ENCODE assay signal across 14 cellular contexts in genomic region chr17:83192161-83192788, GRCh38.
DNase-seq lines count a peak whose midpoint lies in the region; ATAC-seq and TF ChIP-seq lines count a peak whose summit lies in the region.
"Had no signal": no experiment of that assay in that cellular context is flagged by ENCODE, and none has a peak within 500 bp of the region (broad histone marks: within the 10 kb centered on the region; RNA-seq: fewer than 3 reads in every experiment).

No MANE protein-coding gene starts in this region.

- no peak overlapping the region for H2AFZ ChIP-seq in MM.1S (ENCODE audit: low read length)

- H3K9ac ChIP-seq in MM.1S (ENCODE audit: low read length) = no peak overlapping the region

- DNase-seq in activated naive CD4-positive, alpha-beta T cell treated with anti-CD3 and anti-CD28 coated beads, Interleukin-2, amount 50 U/mL, for 72 hours (ENCODE audit: low spot score in 2 of 2) = peak; percentile 2 to 31
- no peak for DNase-seq in activated naive CD4-positive, alpha-beta T cell (lab: John Stamatoyannopoulos, UW)
- peak; percentile 63 for DNase-seq in dedifferentiated amniotic fluid mesenchymal stem cell (ENCODE audit: extremely low spot score)
- DNase-seq in myocyte (ENCODE audit: low read depth) = peak; percentile 70
- DNase-seq in uterus = peak; percentile 11 to 12
- DNase-seq in HuH-7 (ENCODE audit: low spot score) = no peak
- no peak for DNase-seq in Ammon's horn (ENCODE audit: low spot score)
- DNase-seq in MM.1S = no peak
- DNase-seq: C1 segment of cervical spinal cord; NCI-H1048; stimulated activated CD4-positive, alpha-beta T cell treated with anti-CD3 and anti-CD28 coated beads, Interleukin-4, amount 100 ng/mL, for 1 hour had no signal

- no peak overlapping the region for H3K27ac ChIP-seq in uterus
- H3K27ac ChIP-seq in MM.1S (ENCODE audit: low read length) = no peak overlapping the region

- H3K36me3 Mint-ChIP-seq in activated naive CD4-positive, alpha-beta T cell treated with anti-CD3 and anti-CD28 coated beads, Interleukin-2, amount 50 U/mL, for 72 hours = no peaks in the 10 kb centered on the region
- H3K36me3 Mint-ChIP-seq: T-cell had no signal

- no peak overlapping the region for H3K4me2 ChIP-seq in MM.1S (ENCODE audit: low read depth, low read length)

- H3K4me1 ChIP-seq in uterus = no peaks in the 10 kb centered on the region
- H3K4me1 ChIP-seq in MM.1S (ENCODE audit: low read length) = peaks cover 4% of the 10 kb centered on the region

- ATAC-seq in activated naive CD4-positive, alpha-beta T cell treated with anti-CD3 and anti-CD28 coated beads, Interleukin-2, amount 50 U/mL, for 72 hours = no peak
- ATAC-seq: naive thymus-derived CD8-positive, alpha-beta T cell had no signal

- H3F3A ChIP-seq in MM.1S (ENCODE audit: insufficient read depth, low read length) = no peaks in the 10 kb centered on the region; the same call in 1 of the 2 replicates

- H3K4me3 ChIP-seq in uterus = no peak overlapping the region
- no peak overlapping the region for H3K4me3 ChIP-seq in MM.1S (ENCODE audit: low read length)
- H3K4me3 ChIP-seq: thoracic aorta had no signal

- TF ChIP-seq POLR2A in uterus (IDR thresholded peaks at IDR 0.05) = no peak

- no peaks in the 10 kb centered on the region for H3K79me2 ChIP-seq in MM.1S (ENCODE audit: low read length)

- no peak overlapping the region for H3K27ac Mint-ChIP-seq in activated naive CD4-positive, alpha-beta T cell treated with anti-CD3 and anti-CD28 coated beads, Interleukin-2, amount 50 U/mL, for 72 hours
- H3K27ac Mint-ChIP-seq: T-cell had no signal

- intact Hi-C loops in uterus (cut with DNase I; ENCODE audit: low total_unique reads) = no loop called here

- no peaks in the 10 kb centered on the region for H3K9me3 Mint-ChIP-seq in activated naive CD4-positive, alpha-beta T cell treated with anti-CD3 and anti-CD28 coated beads, Interleukin-2, amount 50 U/mL, for 72 hours
- H3K9me3 Mint-ChIP-seq: naive thymus-derived CD8-positive, alpha-beta T cell had no signal

- TF ChIP-seq CTCF in uterus (IDR thresholded peaks at IDR 0.05) (no peak), MM.1S (IDR thresholded peaks at IDR 0.05; ENCODE audit: low read length) (no peak)

- no peaks in the 10 kb centered on the region for H3K9me2 ChIP-seq in MM.1S (replicated peaks; ENCODE audit: insufficient read depth, low read length)

- H3K36me3 ChIP-seq in uterus (no peaks in the 10 kb centered on the region), MM.1S (replicated peaks; ENCODE audit: insufficient read depth, low read length) (no peaks in the 10 kb centered on the region)
- H3K36me3 ChIP-seq: thoracic aorta had no signal

- no peaks in the 10 kb centered on the region for H4K20me1 ChIP-seq in MM.1S (ENCODE audit: insufficient read depth, low read length)

- no peaks in the 10 kb centered on the region for H3K27me3 ChIP-seq in uterus
- H3K27me3 ChIP-seq in MM.1S (replicated peaks; ENCODE audit: insufficient read depth, low read length) = peaks cover 25% of the 10 kb centered on the region

- H3K9me3 ChIP-seq in uterus = no peaks in the 10 kb centered on the region
- no peaks in the 10 kb centered on the region for H3K9me3 ChIP-seq in MM.1S (replicated peaks; ENCODE audit: insufficient read depth, low read length)
- H3K9me3 ChIP-seq: thoracic aorta had no signal

Comparison
In these comparisons a context has a peak if more than half of its experiments do, and no peak if none do; other contexts are left out.
1. DNase-seq: peak in activated naive CD4-positive, alpha-beta T cell treated with anti-CD3 and anti-CD28 coated beads, Interleukin-2, amount 50 U/mL, for 72 hours (2 of 2), dedifferentiated amniotic fluid mesenchymal stem cell (single experiment), myocyte (single experiment) and uterus (2 of 2); none in activated naive CD4-positive, alpha-beta T cell (0 of 4), HuH-7 (single experiment), Ammon's horn (single experiment) and MM.1S (single experiment).